Comparison of ENCODE assay signal across 23 cellular contexts in genomic region chr2:205774028-205774427, GRCh38.
"Had no signal": no experiment of that assay in that cellular context is flagged by ENCODE, and none has a peak within 500 bp of the region (broad histone marks: within the 10 kb centered on the region; RNA-seq: fewer than 3 reads in every experiment).

No MANE protein-coding gene starts in this region.

- H3K4me3 ChIP-seq: body of pancreas, hepatocyte, left lung, suprapubic skin, tibial nerve had no signal

- H3K9me3 ChIP-seq: body of pancreas, left lung, suprapubic skin, tibial nerve had no signal

- DNase-seq: activated CD4-positive, alpha-beta T cell treated with anti-CD3 and anti-CD28 coated beads, Interleukin-2, amount 10 ng/mL, durations not matched to agents 7 days and 5 days; activated CD4-positive, CD25-positive, alpha-beta regulatory T cell treated with anti-CD3 and anti-CD28 coated beads, Interleukin-2, amount 50 U/mL, for 72 hours; activated CD8-positive, alpha-beta memory T cell treated with anti-CD3 and anti-CD28 coated beads, Interleukin-2, amount 10 ng/mL, durations not matched to agents 7 days and 5 days; activated CD8-positive, alpha-beta T cell treated with anti-CD3 and anti-CD28 coated beads for 36 hours; activated effector memory CD4-positive, alpha-beta T cell treated with anti-CD3 and anti-CD28 coated beads, Interleukin-2, amount 50 U/mL, for 16 hours; activated naive CD4-positive, alpha-beta T cell treated with anti-CD3 and anti-CD28 coated beads, Interleukin-2, amount 50 U/mL, for 16 hours; activated naive CD8-positive, alpha-beta T cell treated with anti-CD3 and anti-CD28 coated beads, Interleukin-2, amount 50 U/mL, for 24 hours; activated T-cell treated with anti-CD3 and anti-CD28 coated beads for 4 hours; anterior cingulate cortex; body of pancreas; caudate nucleus; effector CD8-positive, alpha-beta T cell; erythroblast; foreskin keratinocyte; kidney glomerular epithelial cell; left lung; natural killer cell; stimulated activated CD4-positive, alpha-beta T cell treated with anti-CD3 and anti-CD28 coated beads, Interleukin-4, amount 100 ng/mL, for 24 hours had no signal

- FAIRE-seq: urothelium cell line had no signal

- H3K27me3 ChIP-seq: body of pancreas, foreskin keratinocyte, hepatocyte, left lung, suprapubic skin, tibial nerve had no signal

- H3K36me3 ChIP-seq: left lung, suprapubic skin had no signal

- ATAC-seq: activated CD8-positive, alpha-beta memory T cell treated with anti-CD3 and anti-CD28 coated beads, Interleukin-2, amount 10 ng/mL, durations not matched to agents 7 days and 5 days; activated CD8-positive, alpha-beta T cell treated with anti-CD3 and anti-CD28 coated beads for 36 hours; activated naive CD8-positive, alpha-beta T cell treated with anti-CD3 and anti-CD28 coated beads, Interleukin-2, amount 50 U/mL, for 24 hours; body of pancreas; left lung; natural killer cell had no signal

- H3K27ac ChIP-seq: body of pancreas, foreskin keratinocyte, hepatocyte, left lung, suprapubic skin, VCaP had no signal
